In genomic region chr11:1694064-1694845, GRCh38 we compare ENCODE assay signal across 8 cellular contexts. TPM values are rescaled to one million over a fixed set of nuclear protein-coding genes. Genes with fewer than 3 reads are reported as not detected.
A peak's percentile ranks its signal among the peaks of the same experiment; 100 is the strongest.
DNase-seq lines count a peak whose midpoint lies in the region; ATAC-seq lines count a peak whose summit lies in the region.

No MANE protein-coding gene starts in this region.

- peak; percentile 84 for ATAC-seq in stimulated activated naive CD8-positive, alpha-beta T cell treated with anti-CD3 and anti-CD28 coated beads, Interleukin-15, Interleukin-2, amounts not matched to agents 100 U/mL and 50 U/mL, for 24 hours

- H3K4me1 ChIP-seq in SJCRH30 (peaks cover 10% of the 10 kb centered on the region), neuron (ENCODE audit: insufficient read depth, low read length) (peaks cover 6% of the 10 kb centered on the region)

- peak overlapping the region; percentile 95 for H2AFZ ChIP-seq in neuron (ENCODE audit: low read depth, low read length)

- H3K27ac ChIP-seq in SJCRH30, result peak overlapping the region; percentile 48; the same call in 1 of the 2 replicates

- H3K27me3 ChIP-seq in SJCRH30, result peaks cover 3% of the 10 kb centered on the region; the same call in 1 of the 2 replicates
- H3K27me3 ChIP-seq in neuron (ENCODE audit: insufficient read depth, low read length), result peaks cover 27% of the 10 kb centered on the region

- H3K9me3 ChIP-seq in SJCRH30 (replicated peaks) (no peaks in the 10 kb centered on the region), neuron (ENCODE audit: low read length) (no peaks in the 10 kb centered on the region)

- H3K36me3 ChIP-seq in SJCRH30 (no peaks in the 10 kb centered on the region), neuron (ENCODE audit: insufficient read depth, low read length) (no peaks in the 10 kb centered on the region)

- H3K4me3 ChIP-seq in SJCRH30, result peak overlapping the region; percentile 42
- peak overlapping the region; percentile 85 for H3K4me3 ChIP-seq in neuron (ENCODE audit: low read length)

- peak; percentile 70 for DNase-seq in NK-92 treated with Interleukin-12 subunit alpha and Interleukin-12 subunit beta, amount 100 ng/mL, for 24 hours (lab: John Stamatoyannopoulos, UW)
- DNase-seq in NK-92 (lab: John Stamatoyannopoulos, UW; ENCODE audit: unreplicated experiment), result no peak
- peak; percentile 79 to 81 for DNase-seq in Kasumi-1 (lab: John Stamatoyannopoulos, UW)
- DNase-seq in SJCRH30, result peak; percentile 84 to 88
- peak; percentile 81 for DNase-seq in activated gamma-delta T cell treated with Interleukin-2 at 50 U/mL for 16 hours
- DNase-seq in germinal center (ENCODE audit: low spot score), result peak; percentile 86
- DNase-seq in stimulated activated naive CD8-positive, alpha-beta T cell treated with anti-CD3 and anti-CD28 coated beads, Interleukin-15, Interleukin-2, amounts not matched to agents 100 U/mL and 50 U/mL, for 24 hours, result peak; percentile 91

RNA-seq across cellular contexts. Expression of gene KRTAP5-6, which starts 2.7 kb away (rescaled TPM):
- not detected in 2 replicates for total RNA-seq in SJCRH30 (2014; rRNA removed; shearing (Covaris generic))

RNA-seq across cellular contexts. Expression of gene IFITM10, which starts 56.1 kb away (rescaled TPM):
- 0.18 and 0.23 TPM in 2 replicates for total RNA-seq in SJCRH30 (2014; rRNA removed; shearing (Covaris generic))
